Comparison of ENCODE assay signal across 8 cellular contexts in genomic region chr3:55485208-55485791, GRCh38. TPM values are rescaled to one million over a fixed set of nuclear protein-coding genes. Genes with fewer than 3 reads are reported as not detected.
DNase-seq lines count a peak whose midpoint lies in the region; ATAC-seq and TF ChIP-seq lines count a peak whose summit lies in the region.

No MANE protein-coding gene starts in this region.

- peaks cover 91% of the 10 kb centered on the region for H3K27me3 ChIP-seq in HUES64 (ENCODE audit: insufficient read depth, low read length)
- H3K27me3 ChIP-seq in duodenal mucosa (ENCODE audit: control insufficient read depth in 1 of 2, insufficient read depth in 2 of 2, low read length in 2 of 2): peaks cover 76 to 89% of the 10 kb centered on the region in 2 donors
- no peaks in the 10 kb centered on the region for H3K27me3 ChIP-seq in right lobe of liver

- TF ChIP-seq CTCF in right lobe of liver (IDR thresholded peaks at IDR 0.05): peak; percentile 42 to 82 (median 72)

- peak; percentile 53 for ATAC-seq in GM21360 (IDR thresholded peaks at IDR 0.05; ENCODE audit: unreplicated experiment)
- peak; percentile 79 to 85 (median 84) for ATAC-seq in right lobe of liver

- DNase-seq in DMS 273 treated with DMSO at 0.1 percent for 48 hours (lab: John Stamatoyannopoulos, UW): peak; percentile 32
- DNase-seq in SK-MEL-5 (ENCODE audit: low read depth, low spot score): peak; percentile 69
- DNase-seq in right lobe of liver: peak; percentile 82 to 84 (median 84)
- DNase-seq in stimulated activated CD8-positive, alpha-beta memory T cell treated with anti-CD3 and anti-CD28 coated beads, Interleukin-7, amount 100 ng/mL, for 48 hours (ENCODE audit: extremely low read depth in 1 of 2, low read depth in 1 of 2): peak; percentile 25 to 27
- no peak for DNase-seq in AML-193 (lab: John Stamatoyannopoulos, UW)

- WGBS in HUES64: 2% methylated on average over 37 of the region's 40 CpGs
- WGBS in right lobe of liver (ENCODE audit: insufficient coverage, low coverage, low lambda C conversion rate, missing lambda C conversion rate): 3% methylated on average over 25 of the region's 40 CpGs

- H3K9me3 ChIP-seq in HUES64 (ENCODE audit: insufficient read depth, low read depth, low read length): no peaks in the 10 kb centered on the region
- no peaks in the 10 kb centered on the region for H3K9me3 ChIP-seq in duodenal mucosa (ENCODE audit: control insufficient read depth in 1 of 2, low read length in 2 of 2)
- H3K9me3 ChIP-seq in right lobe of liver: no peaks in the 10 kb centered on the region

- H3K27ac ChIP-seq in HUES64 (ENCODE audit: low read depth, low read length) (no peak overlapping the region), duodenal mucosa (ENCODE audit: low read depth, low read length) (peak overlapping the region; percentile 10), right lobe of liver (peak overlapping the region in 2 of 3 donors; percentile 55 to 88)

- peak overlapping the region; percentile 73 for H3K4me3 ChIP-seq in HUES64 (ENCODE audit: low read length)
- peak overlapping the region; percentile 52 to 77 for H3K4me3 ChIP-seq in duodenal mucosa (ENCODE audit: low read depth in 1 of 2, low read length in 2 of 2)
- peak overlapping the region; percentile 63 to 85 (median 77) for H3K4me3 ChIP-seq in right lobe of liver

- H3K9ac ChIP-seq in HUES64 (ENCODE audit: low read depth, low read length) (peak overlapping the region; percentile 47; the same call in 1 of the 2 replicates), duodenal mucosa (ENCODE audit: low read depth in 1 of 2, low read length in 2 of 2) (peak overlapping the region in 1 of 2 donors; percentile 33)

- in situ Hi-C loops in SK-MEL-5 (cut with HindIII; ENCODE audit: low pct_unique_long_range_greater_than_20kb, low sequenced_read_pairs): no loop called here

- H3K36me3 ChIP-seq in HUES64 (ENCODE audit: insufficient read depth, low read length) (no peaks in the 10 kb centered on the region), duodenal mucosa (ENCODE audit: control insufficient read depth in 1 of 2, insufficient read depth in 2 of 2, low read length in 2 of 2) (no peaks in the 10 kb centered on the region), right lobe of liver (no peaks in the 10 kb centered on the region)

- TF ChIP-seq POLR2A in right lobe of liver (IDR thresholded peaks at IDR 0.05): no peak

- H3K4me1 ChIP-seq in HUES64 (ENCODE audit: insufficient read depth, low read length): peaks cover 19% of the 10 kb centered on the region
- peaks cover 16 to 39% of the 10 kb centered on the region in 2 donors for H3K4me1 ChIP-seq in duodenal mucosa (ENCODE audit: control insufficient read depth in 1 of 2, insufficient read depth in 2 of 2, low read length in 2 of 2)
- H3K4me1 ChIP-seq in right lobe of liver: no peaks in the 10 kb centered on the region

- intact Hi-C loops in right lobe of liver (cut with DNase I): loop anchor here (10.0 kb wide), 3 partner anchors 260 to 770 kb away; no protein-coding TSS in a partner anchor

RNA-seq across cellular contexts. Expression of gene WNT5A, which starts 1.8 kb away (rescaled TPM):
- 6.7 TPM for polyA plus RNA-seq in HUES64 (2013, experiment 1 of 2)
- 7.5 TPM for polyA plus RNA-seq in HUES64 (2013, experiment 2 of 2)
- total RNA-seq in SK-MEL-5 (2014; rRNA removed; shearing (Covaris generic)): 1.2 and 1.3 TPM in 2 replicates
- 3.0 and 5.0 TPM in 2 replicates for polyA plus RNA-seq in SK-MEL-5 (2015; cell fraction: cytosol; rRNA removed)
- polyA plus RNA-seq in SK-MEL-5 (2015; cell fraction: nucleus; rRNA removed): 1.8 and 5.7 TPM in 2 replicates
- total RNA-seq in right lobe of liver: 1 to 10 TPM in 5 of 6 experiments, under 1 TPM in 1; 0.64 to 3.6 (median 2.4) TPM

Comparison
In these comparisons a context has a peak if more than half of its experiments do, and no peak if none do; other contexts are left out.
1. DNase-seq: peak in DMS 273 treated with DMSO at 0.1 percent for 48 hours (single experiment), SK-MEL-5 (single experiment), right lobe of liver (3 of 3) and stimulated activated CD8-positive, alpha-beta memory T cell treated with anti-CD3 and anti-CD28 coated beads, Interleukin-7, amount 100 ng/mL, for 48 hours (2 of 2); none in AML-193 (0 of 2).
2. Peak in every context shown above with its lines, with median percentiles within 50 percentile points of each other: H3K4me3 ChIP-seq.